18 cellular contexts compared by ENCODE assay signal in the genomic region with DNA sequence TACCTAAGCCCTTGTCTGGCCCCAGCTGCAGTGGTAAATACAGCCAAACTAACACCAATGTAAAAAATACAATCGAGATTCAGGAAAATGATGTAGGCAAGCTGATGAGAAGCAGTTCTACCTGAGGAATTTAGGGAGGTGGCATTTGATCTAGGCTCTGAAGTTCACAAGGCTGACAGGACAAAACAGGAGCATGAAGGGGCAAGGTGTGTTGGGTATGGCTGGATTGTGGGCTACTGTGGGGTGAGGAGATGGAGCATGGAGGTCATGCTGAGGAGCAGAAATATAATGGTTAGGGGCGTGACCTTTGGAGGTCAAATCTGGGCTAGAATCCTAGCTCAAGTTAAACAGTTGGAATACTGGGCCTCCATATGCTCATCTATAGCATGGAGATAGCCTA. TPM values are rescaled to one million over a fixed set of nuclear protein-coding genes. Genes with fewer than 3 reads are reported as not detected.
DNase-seq lines count a peak whose midpoint lies in the region; ATAC-seq, FAIRE-seq and TF ChIP-seq lines count a peak whose summit lies in the region.
"Had no signal": no experiment of that assay in that cellular context is flagged by ENCODE, and none has a peak within 500 bp of the region (broad histone marks: within the 10 kb centered on the region; RNA-seq: fewer than 3 reads in every experiment).

No MANE protein-coding gene starts in this region.

- TF ChIP-seq RAD21 in GM12878 (IDR thresholded peaks at IDR 0.05; ENCODE audit: insufficient read depth, low read depth, low read length), result no peak

- CTCF ChIA-PET in GM12878 (lab: Yijun Ruan, JAX), result interaction anchor here (1.4 kb wide), 1 partner anchor 12 kb away, joined by 3 read pairs; no protein-coding TSS in a partner anchor

- no peak overlapping the region for H3K4me2 ChIP-seq in GM12878 (ENCODE audit: control insufficient read depth, insufficient read depth)
- H3K4me2 ChIP-seq: BLaER1, SK-N-SH had no signal

- TF ChIP-seq CTCF in cardiac muscle cell (IDR thresholded peaks at IDR 0.05; ENCODE audit: low read depth, low read length) (no peak), GM12878 (IDR thresholded peaks at IDR 0.05 in 2 of 3, conservative IDR thresholded peaks at IDR 0.05 in 1 of 3; ENCODE audit: control insufficient read depth in 2 of 3, extremely low read depth in 1 of 3, insufficient read depth in 1 of 3, low read depth in 3 of 3, low read length in 3 of 3) (no peak), GM20000 (IDR thresholded peaks at IDR 0.05; ENCODE audit: extremely low read depth, missing control alignments) (no peak)

- in situ Hi-C loops in GM12878 (cut with MboI), result loop anchor here (10.0 kb wide), 1 partner anchor 62 kb away; no protein-coding TSS in a partner anchor

- POLR2A ChIA-PET in GM12878 (lab: Charles Lee), result no interaction called here

- FAIRE-seq in GM12892 (lab: Jason Lieb, UNC) (no peak), GM12878 (lab: Jason Lieb, UNC) (no peak)

- no peak for TF ChIP-seq EP300 in GM12878 (IDR thresholded peaks at IDR 0.05; ENCODE audit: borderline replicate concordance in 1 of 2, control insufficient read depth in 1 of 2, low read depth in 2 of 2, low read length in 2 of 2)

- no peaks in the 10 kb centered on the region for H3K27me3 ChIP-seq in cardiac muscle cell
- no peaks in the 10 kb centered on the region for H3K27me3 ChIP-seq in GM12878 (replicated peaks in 1 of 2; ENCODE audit: control insufficient read depth in 2 of 2, insufficient read depth in 2 of 2, low read length in 1 of 2)
- H3K27me3 ChIP-seq: BLaER1 had no signal

- no peak overlapping the region for H3K9ac ChIP-seq in GM12878 (ENCODE audit: control insufficient read depth, insufficient read depth, low read length)
- H3K9ac ChIP-seq: BLaER1, SK-N-SH had no signal

- no peaks in the 10 kb centered on the region for H3K9me3 ChIP-seq in cardiac muscle cell (ENCODE audit: low read depth)
- no peaks in the 10 kb centered on the region for H3K9me3 ChIP-seq in GM12878 (replicated peaks; ENCODE audit: control insufficient read depth, insufficient read depth, low read length)
- H3K9me3 ChIP-seq: BLaER1, SK-N-SH had no signal

- SMC1A ChIA-PET in GM12878 (lab: Charles Lee; ENCODE audit: uncharacterized antibody, unreplicated experiment), result interaction anchor here (1.7 kb wide), 1 partner anchor 76 kb away, joined by 3 read pairs; no protein-coding TSS in a partner anchor

- peaks cover 23% of the 10 kb centered on the region for H3K79me2 ChIP-seq in GM12878 (ENCODE audit: control insufficient read depth, insufficient read depth, low read length)

- no TSS peak for BruUV-seq in GM12878 (replicated peaks; lab: Mats Ljungman, UMichigan)

- ATAC-seq in left ventricle myocardium superior, result no peak
- ATAC-seq in GM12878, result no peak
- ATAC-seq in GM21423 (IDR thresholded peaks at IDR 0.05; ENCODE audit: unreplicated experiment), result no peak

- H4K20me1 ChIP-seq in GM12878 (ENCODE audit: control insufficient read depth, insufficient read depth), result no peaks in the 10 kb centered on the region; the same call in 1 of the 2 replicates

- H2AFZ ChIP-seq in GM12878 (ENCODE audit: control insufficient read depth, low read depth, low read length), result no peak overlapping the region

- intact Hi-C loops in left ventricle myocardium superior (cut with micrococcal nuclease), result no loop called here
- intact Hi-C loops in GM12878 (cut with micrococcal nuclease; ENCODE audit: unreplicated experiment), result no loop called here

- H3K36me3 ChIP-seq in cardiac muscle cell (peaks cover 12% of the 10 kb centered on the region), GM12878 (ENCODE audit: control insufficient read depth in 2 of 2, insufficient read depth in 2 of 2, low read length in 1 of 2) (peaks cover 0 to 8% of the 10 kb centered on the region in 2 experiments; a peak in 3 of 4 replicates)

- TF ChIP-seq POLR2A in GM12892 (IDR thresholded peaks at IDR 0.05; ENCODE audit: low read depth, low read length) (peak; percentile 64), GM12878 (IDR thresholded peaks at IDR 0.05; ENCODE audit: low read depth, low read length) (peak; percentile 40; the same call in 1 of the 2 replicates)

- H3K4me3 ChIP-seq in cardiac muscle cell (no peak overlapping the region), GM12878 (no peak overlapping the region)
- H3K4me3 ChIP-seq: BLaER1 had no signal

- RAD21 ChIA-PET in GM12878 (lab: Charles Lee; ENCODE audit: unreplicated experiment), result interaction anchor here (1.3 kb wide), 1 partner anchor 32 kb away, joined by 3 read pairs; no protein-coding TSS in a partner anchor

- WGBS in GM12878 (ENCODE audit: insufficient coverage, insufficient replicate concordance, low lambda C conversion rate, missing lambda C conversion rate), result 75% methylated on average over 2 of the region's 2 CpGs

- H3K4me1 ChIP-seq in cardiac muscle cell (ENCODE audit: low read depth) (peaks cover 16% of the 10 kb centered on the region), GM12878 (ENCODE audit: control insufficient read depth, insufficient read depth, low read length) (no peaks in the 10 kb centered on the region; the same call in 1 of the 2 replicates)

- DNase-seq in cardiac muscle cell (ENCODE audit: low read depth in 1 of 2, low spot score in 1 of 2) (no peak), left ventricle myocardium superior (no peak), GM12892 (ENCODE audit: insufficient read length) (no peak), GM12878 (ENCODE audit: low read depth, low spot score) (no peak), NCI-H187 (lab: John Stamatoyannopoulos, UW) (no peak), GM20000 (ENCODE audit: low spot score) (no peak)
- DNase-seq: CD8-positive, alpha-beta memory T cell; GOT3; KG1; NCI-H1105 treated with DMSO at 0.1 percent for 48 hours; NCI-H1694; NCI-H510A; NCI-H748 treated with DMSO at 0.1 percent for 48 hours; NK-92 treated with Interleukin-12 subunit alpha and Interleukin-12 subunit beta, amount 100 ng/mL, for 24 hours; SHP77 treated with DMSO at 0.1 percent for 48 hours; SK-N-SH had no signal

- H3K27ac ChIP-seq in cardiac muscle cell, result peak overlapping the region; percentile 51
- no peak overlapping the region for H3K27ac ChIP-seq in GM12878 (ENCODE audit: control insufficient read depth, insufficient read depth)
- H3K27ac ChIP-seq: BLaER1 had no signal

TF ChIP-seq in GM12878, 131 proteins besides CTCF, POLR2A, EP300 and RAD21:
- peak; percentile 72; the same call in 1 of the 2 replicates for TF ChIP-seq POLR2AphosphoS2 (IDR thresholded peaks at IDR 0.05; ENCODE audit: low read depth, low read length)
- no peak for TF ChIP-seq RBBP5 (conservative IDR thresholded peaks at IDR 0.05)
TF ChIP-seq in GM12878: peak in this region for 1.

RNA-seq across cellular contexts. Expression of a gene that starts 6.5 kb away (rescaled TPM):
- total RNA-seq in cardiac muscle cell (67.0 and 133 TPM in 2 replicates), left ventricle myocardium superior (645 TPM), GM12878 (2014; rRNA removed) (215 and 229 TPM in 2 replicates), GM12878 (2014; rRNA removed; fragmentation: Illumina TruSeq; extraction: Trizol) (412 and 416 TPM in 2 replicates), GM12878 (2021) (155 and 159 TPM in 2 replicates)
- polyA plus RNA-seq in cardiac muscle cell (396 and 420 TPM in 2 replicates), GM12878 (2011; rRNA removed) (222 and 224 TPM in 2 replicates), GM12878 (2014; fragmentation: Illumina TruSeq; extraction: Trizol) (213 and 297 TPM in 2 replicates), GM12878 (2014; fragmentation: Nextera tagmentation; extraction: Ambion mirVana) (100 to 1,000 TPM; 732 to 864 TPM), GM12878 (2014; rRNA removed) (284 and 363 TPM in 2 replicates), GM12878 (2016; fragmentation: Nextera tagmentation; extraction: Ambion mirVana) (100 to 1,000 TPM; 410 to 445 TPM)
- polyA plus RNA-seq in GM12892 (2012; ENCODE audit: missing spikeins), result 288 TPM
- 46.1 and 57.9 TPM in 2 replicates for total RNA-seq in GM12878 (2013; cell fraction: nucleolus; rRNA removed)
- polyA plus RNA-seq in GM12878 (2011; ENCODE audit: low read depth), result 414 TPM
- 343 and 368 TPM in 2 replicates for polyA plus RNA-seq in GM12878 (2011; cell fraction: cytosol; rRNA removed)
- polyA plus RNA-seq in GM12878 (2011; cell fraction: nucleus; rRNA removed), result 226 and 235 TPM in 2 replicates
- 174 and 262 TPM in 2 replicates for polyA plus RNA-seq in GM12878 (2012)
- 105 and 186 TPM in 2 replicates for polyA minus RNA-seq in GM12878 (2011; rRNA and poly(A)+ RNA removed)
- 73.2 and 93.0 TPM in 2 replicates for polyA minus RNA-seq in GM12878 (2011; cell fraction: cytosol; rRNA and poly(A)+ RNA removed)
- 45.6 and 60.6 TPM in 2 replicates for polyA minus RNA-seq in GM12878 (2011; cell fraction: nucleus; rRNA and poly(A)+ RNA removed)
